In genomic region chr4:141056473-141056872, GRCh38 we compare ENCODE assay signal across 25 cellular contexts.
DNase-seq lines count a peak whose midpoint lies in the region; ATAC-seq and TF ChIP-seq lines count a peak whose summit lies in the region.
"Had no signal": no experiment of that assay in that cellular context is flagged by ENCODE, and none has a peak within 500 bp of the region (broad histone marks: within the 10 kb centered on the region; RNA-seq: fewer than 3 reads in every experiment).

No MANE protein-coding gene starts in this region.

- no peak overlapping the region for H3K23ac ChIP-seq in mesendoderm (ENCODE audit: low read length)

- ATAC-seq in GM23338 (peak; percentile 89), upper lobe of right lung (no peak), GM21619 (IDR thresholded peaks at IDR 0.05; ENCODE audit: unreplicated experiment) (no peak)
- ATAC-seq: Panc1 had no signal

- H3K18ac ChIP-seq in mesendoderm (ENCODE audit: low read length), result no peak overlapping the region

- H3K4me1 Mint-ChIP-seq in GM23338 (peaks cover 3% of the 10 kb centered on the region; the same call in 2 of the 3 replicates), endodermal cell (peaks cover 2% of the 10 kb centered on the region)
- H3K4me1 Mint-ChIP-seq: CD4-positive, CD25-positive, alpha-beta regulatory T cell had no signal

- no peaks in the 10 kb centered on the region for H3K79me1 ChIP-seq in mesendoderm (ENCODE audit: low read length)

- no peak overlapping the region for H2AFZ ChIP-seq in GM23338

- peak overlapping the region; percentile 67 for H2BK120ac ChIP-seq in mesendoderm (ENCODE audit: low read depth, low read length)

- 65 to 76% methylated on average over 2 to 3 of the region's 3 CpGs for WGBS in endodermal cell (ENCODE audit: insufficient coverage in 1 of 2, insufficient read length in 1 of 2), 2 experiments
- no CpG with 5 or more reads among the region's 3 CpGs for WGBS in mesendoderm (ENCODE audit: extremely low coverage, insufficient coverage, low lambda C conversion rate)

- H3K27me3 ChIP-seq in GM23338 (ENCODE audit: insufficient read depth) (no peaks in the 10 kb centered on the region), NT2/D1 (ENCODE audit: insufficient read depth, insufficient read length) (no peaks in the 10 kb centered on the region), endodermal cell (ENCODE audit: control insufficient read depth, insufficient read depth, low read length, poor library complexity, severe bottlenecking) (no peaks in the 10 kb centered on the region), mesendoderm (ENCODE audit: insufficient read depth, low read length, poor library complexity) (no peaks in the 10 kb centered on the region), upper lobe of right lung (no peaks in the 10 kb centered on the region)
- H3K27me3 ChIP-seq: MG63 had no signal

- peaks cover 7% of the 10 kb centered on the region; the same call in 2 of the 3 replicates for H3K36me3 Mint-ChIP-seq in GM23338 (ENCODE audit: low read depth)
- H3K36me3 Mint-ChIP-seq in endodermal cell (ENCODE audit: low read depth), result peaks cover 11% of the 10 kb centered on the region
- H3K36me3 Mint-ChIP-seq: CD4-positive, CD25-positive, alpha-beta regulatory T cell had no signal

- no peaks in the 10 kb centered on the region for H3K27me3 Mint-ChIP-seq in GM23338 (ENCODE audit: insufficient read depth, low read depth, poor library complexity)
- no peaks in the 10 kb centered on the region for H3K27me3 Mint-ChIP-seq in endodermal cell (ENCODE audit: insufficient read depth)
- H3K27me3 Mint-ChIP-seq: CD4-positive, CD25-positive, alpha-beta regulatory T cell had no signal

- no peak overlapping the region for H4K8ac ChIP-seq in mesendoderm (ENCODE audit: low read depth, low read length)

- no peak overlapping the region for H3K4me3 ChIP-seq in GM23338
- H3K4me3 ChIP-seq in NT2/D1 (ENCODE audit: insufficient read length, low read depth), result no peak overlapping the region
- no peak overlapping the region for H3K4me3 ChIP-seq in endodermal cell (ENCODE audit: low read length)
- no peak overlapping the region for H3K4me3 ChIP-seq in mesendoderm (ENCODE audit: low read length)
- no peak overlapping the region for H3K4me3 ChIP-seq in upper lobe of right lung
- H3K4me3 ChIP-seq: HAP-1, MG63, SK-N-MC had no signal

- DNase-seq in GM23338 (ENCODE audit: low spot score) (peak; percentile 34), NT2/D1 (ENCODE audit: low read depth, low spot score) (peak; percentile 16), endodermal cell (peak; percentile 61), mesendoderm (peak; percentile 79), upper lobe of right lung (no peak), amygdala (lab: John Stamatoyannopoulos, UW) (no peak)
- DNase-seq: 8988T; ACHN; CD4-positive, CD25-positive, alpha-beta regulatory T cell; DMS153; DND-41; HFFc6; KBM-7; MG63; NCI-H1105 treated with DMSO at 0.1 percent for 48 hours; NCI-H2081; NCI-H2227 treated with DMSO at 0.1 percent for 48 hours; NCI-H510A; NCI-H69; SIG-M5 had no signal

- H4K5ac ChIP-seq in mesendoderm (ENCODE audit: low read length), result no peak overlapping the region

- H3K27ac ChIP-seq in GM23338 (ENCODE audit: low read depth), result no peak overlapping the region
- no peak overlapping the region for H3K27ac ChIP-seq in endodermal cell (ENCODE audit: low read depth, low read length)
- H3K27ac ChIP-seq in mesendoderm (ENCODE audit: low read depth, low read length), result no peak overlapping the region
- H3K27ac ChIP-seq in upper lobe of right lung, result no peak overlapping the region
- H3K27ac ChIP-seq: RWPE1, SK-N-MC had no signal

- H3K79me2 ChIP-seq in GM23338 (replicated peaks; ENCODE audit: insufficient read depth) (no peaks in the 10 kb centered on the region), mesendoderm (ENCODE audit: control insufficient read depth, insufficient read depth, low read length) (no peaks in the 10 kb centered on the region)

- H3K4me3 Mint-ChIP-seq in GM23338 (no peak overlapping the region), endodermal cell (no peak overlapping the region)
- H3K4me3 Mint-ChIP-seq: CD4-positive, CD25-positive, alpha-beta regulatory T cell; HFFc6 had no signal

- H3K9me2 ChIP-seq in GM23338 (ENCODE audit: insufficient read depth), result no peaks in the 10 kb centered on the region; the same call in 1 of the 2 replicates

- H3K9me3 ChIP-seq in NT2/D1 (ENCODE audit: insufficient read depth, low read length) (peaks cover 5% of the 10 kb centered on the region; the same call in 1 of the 2 replicates), endodermal cell (ENCODE audit: control insufficient read depth, low read length) (peaks cover 7% of the 10 kb centered on the region), upper lobe of right lung (no peaks in the 10 kb centered on the region)

- H3K9ac ChIP-seq in NT2/D1 (ENCODE audit: insufficient read length, low read depth) (no peak overlapping the region), endodermal cell (ENCODE audit: extremely low read depth, low read length, poor library complexity, severe bottlenecking) (no peak overlapping the region), mesendoderm (ENCODE audit: low read length) (no peak overlapping the region)

- H4K20me1 ChIP-seq in GM23338 (replicated peaks; ENCODE audit: insufficient read depth), result no peaks in the 10 kb centered on the region

- no peak overlapping the region for H2BK5ac ChIP-seq in mesendoderm (ENCODE audit: low read length)

- H3K4ac ChIP-seq in mesendoderm (ENCODE audit: low read depth, low read length), result no peak overlapping the region

- H3K36me3 ChIP-seq in GM23338 (ENCODE audit: insufficient read depth) (no peaks in the 10 kb centered on the region), NT2/D1 (ENCODE audit: insufficient read depth, insufficient read length, low read length) (no peaks in the 10 kb centered on the region), endodermal cell (ENCODE audit: control insufficient read depth, insufficient read depth, low read length) (no peaks in the 10 kb centered on the region), mesendoderm (ENCODE audit: control insufficient read depth, insufficient read depth, low read length) (no peaks in the 10 kb centered on the region), upper lobe of right lung (no peaks in the 10 kb centered on the region)
- H3K36me3 ChIP-seq: HAP-1, MG63 had no signal

- H3K27ac Mint-ChIP-seq in GM23338, result no peak overlapping the region
- peak overlapping the region; percentile 80 for H3K27ac Mint-ChIP-seq in endodermal cell
- H3K27ac Mint-ChIP-seq: CD4-positive, CD25-positive, alpha-beta regulatory T cell; HFFc6 had no signal

- no peak overlapping the region for H2AK5ac ChIP-seq in mesendoderm (ENCODE audit: low read length)

- H2BK15ac ChIP-seq in mesendoderm (replicated peaks; ENCODE audit: low read depth), result no peak overlapping the region

- intact Hi-C loops in upper lobe of right lung (cut with DNase I), result no loop called here

- peaks cover 12% of the 10 kb centered on the region for H3K9me3 Mint-ChIP-seq in GM23338
- peaks cover 7% of the 10 kb centered on the region for H3K9me3 Mint-ChIP-seq in endodermal cell

- H3F3A ChIP-seq in GM23338 (replicated peaks; ENCODE audit: low read depth), result no peaks in the 10 kb centered on the region

- no peak for TF ChIP-seq CTCF in GM23338 (conservative IDR thresholded peaks at IDR 0.05; ENCODE audit: low read depth in 2 of 2)
- no peak for TF ChIP-seq CTCF in endodermal cell (conservative IDR thresholded peaks at IDR 0.05)
- no peak for TF ChIP-seq CTCF in upper lobe of right lung (IDR thresholded peaks at IDR 0.05)

- H3K56ac ChIP-seq in mesendoderm (ENCODE audit: low read length), result no peak overlapping the region

- H3K4me2 ChIP-seq in GM23338 (no peak overlapping the region), mesendoderm (ENCODE audit: low read length) (no peak overlapping the region)

- H3K4me1 ChIP-seq in GM23338 (ENCODE audit: insufficient read depth), result no peaks in the 10 kb centered on the region
- H3K4me1 ChIP-seq in NT2/D1 (ENCODE audit: insufficient read depth, insufficient read length), result no peaks in the 10 kb centered on the region
- no peaks in the 10 kb centered on the region for H3K4me1 ChIP-seq in endodermal cell (ENCODE audit: control insufficient read depth, insufficient read depth, low read length)
- H3K4me1 ChIP-seq in mesendoderm (ENCODE audit: control insufficient read depth, low read depth, low read length), result no peaks in the 10 kb centered on the region
- H3K4me1 ChIP-seq in upper lobe of right lung, result no peaks in the 10 kb centered on the region
- H3K4me1 ChIP-seq: HAP-1 had no signal

TF ChIP-seq in GM23338, 12 proteins besides CTCF, POLR2A, EP300 and RAD21 (continues in another document):
- TF ChIP-seq ZNF114 (CRISPR knock-in tag; IDR thresholded peaks at IDR 0.05), result 0 out of 2 replicates have a peak, but pooled peaks have one; percentile 17

Comparison
In these comparisons a context has a peak if more than half of its experiments do, and no peak if none do; other contexts are left out.
1. DNase-seq: peak in GM23338 (single experiment), NT2/D1 (single experiment), endodermal cell (single experiment) and mesendoderm (single experiment); none in upper lobe of right lung (single experiment) and amygdala (0 of 56).